Comparison of ENCODE assay signal across 24 cellular contexts in genomic region chr10:122738031-122738430, GRCh38.
"Had no signal": no experiment of that assay in that cellular context is flagged by ENCODE, and none has a peak within 500 bp of the region (broad histone marks: within the 10 kb centered on the region; RNA-seq: fewer than 3 reads in every experiment).

No MANE protein-coding gene starts in this region.

- DNase-seq: naive thymus-derived CD8-positive, alpha-beta T cell; nephron progenitor cell; pancreas; right cardiac atrium; right lobe of liver; sigmoid colon; small intestine; stimulated activated CD4-positive, alpha-beta T cell treated with anti-CD3 and anti-CD28 coated beads, Interleukin-15, amount 100 ng/mL, for 24 hours; stimulated activated CD4-positive, alpha-beta T cell treated with anti-CD3 and anti-CD28 coated beads, Interleukin-2, amount 100 ng/mL, for 24 hours; stimulated activated CD4-positive, alpha-beta T cell treated with anti-CD3 and anti-CD28 coated beads, Interleukin-2, amount 100 ng/mL, for 48 hours; stimulated activated CD4-positive, alpha-beta T cell treated with anti-CD3 and anti-CD28 coated beads, Interleukin-4, amount 100 ng/mL, for 24 hours; stimulated activated naive B cell treated with anti-CD40 and anti-IgM and Interleukin-4, amounts not matched to agents 10 μg/mL and 1 μg/mL and 100 μg/mL, for 72 hours; stimulated activated naive CD4-positive, alpha-beta T cell treated with Interleukin-2 at 50 U/mL for 16 hours; stomach; testis; tibial artery; transverse colon; upper lobe of right lung; uterus had no signal

- H3K27ac ChIP-seq: neutrophil, pancreas, prostate gland, right lobe of liver, sigmoid colon, stomach, suprapubic skin, testis, tibial artery, transverse colon, upper lobe of right lung, uterus had no signal

- ATAC-seq: naive thymus-derived CD8-positive, alpha-beta T cell; natural killer cell treated with Interleukin-12 subunit alpha and Interleukin-12 subunit beta and Interleukin-15 and Interleukin-18, amount 100 ng/mL, for 72 hours; pancreas; right cardiac atrium; right lobe of liver; stimulated activated effector memory CD8-positive, alpha-beta T cell treated with anti-CD3 and anti-CD28 coated beads, Interleukin-12 subunit alpha, Interleukin-12 subunit beta, amount 100 ng/mL, for 72 hours; stimulated activated naive B cell treated with anti-CD40 and anti-IgM and Interleukin-4, amounts not matched to agents 10 μg/mL and 1 μg/mL and 100 μg/mL, for 72 hours; upper lobe of right lung had no signal
